21 cellular contexts compared by ENCODE assay signal in the genomic region with DNA sequence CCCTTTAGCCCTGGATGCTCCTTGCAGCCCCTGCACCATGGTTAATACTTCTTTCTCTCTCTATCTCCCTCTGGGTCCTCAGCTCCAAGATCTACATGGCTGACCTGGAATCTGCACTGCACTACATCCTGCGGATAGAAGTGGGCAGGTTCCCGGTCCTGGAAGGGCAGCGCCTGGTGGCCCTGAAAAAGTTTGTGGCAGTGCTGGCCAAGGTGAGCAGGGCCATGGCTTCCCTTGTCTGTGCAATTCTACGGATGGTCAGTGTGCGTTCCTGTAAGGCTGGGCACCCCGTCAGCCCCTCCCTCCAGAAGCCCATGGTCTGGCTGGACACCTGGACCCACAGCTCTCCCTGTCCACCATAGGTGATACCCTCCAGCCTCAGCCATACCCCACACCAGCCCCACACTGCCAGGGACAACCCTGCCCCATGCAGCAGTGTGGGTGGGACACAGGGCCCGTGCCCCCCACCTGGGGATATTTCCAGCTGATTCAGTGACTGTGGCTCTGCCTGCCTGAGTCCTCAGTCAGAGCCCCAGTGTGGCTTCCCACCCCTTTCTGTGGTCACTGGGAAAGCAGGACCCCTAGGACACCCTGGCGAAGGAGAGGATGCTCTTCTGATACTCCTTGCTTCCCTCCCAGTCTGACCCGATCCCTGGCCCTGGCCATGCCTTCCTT. TPM values are rescaled to one million over a fixed set of nuclear protein-coding genes. Genes with fewer than 3 reads are reported as not detected.
"Had no signal": no experiment of that assay in that cellular context is flagged by ENCODE, and none has a peak within 500 bp of the region (broad histone marks: within the 10 kb centered on the region; RNA-seq: fewer than 3 reads in every experiment).

No MANE protein-coding gene starts in this region.

- H3K4me3 Mint-ChIP-seq: endodermal cell, naive B cell, nephron had no signal

- H3K27me3 Mint-ChIP-seq: naive B cell had no signal

- H3K4me1 ChIP-seq: heart left ventricle, left lung, stomach, transverse colon had no signal

- H3K9me3 ChIP-seq: heart left ventricle, left lung, stomach, thoracic aorta, transverse colon had no signal

- H3K27ac Mint-ChIP-seq: endodermal cell, naive B cell, nephron had no signal

- H3K9me3 Mint-ChIP-seq: endodermal cell, naive B cell, nephron had no signal

- DNase-seq: effector CD4-positive, alpha-beta T cell; endodermal cell; foreskin melanocyte; heart left ventricle; islet precursor cell; left lung; naive B cell; stimulated activated CD4-positive, alpha-beta T cell treated with anti-CD3 and anti-CD28 coated beads, Interleukin-2, amount 100 ng/mL, for 24 hours; stimulated activated CD4-positive, alpha-beta T cell treated with anti-CD3 and anti-CD28 coated beads, Interleukin-4, amount 100 ng/mL, for 4 hours; stimulated activated naive CD4-positive, alpha-beta T cell; stomach; transverse colon had no signal

- H3K4me3 ChIP-seq: coronary artery, heart left ventricle, left lung, lung, stomach, thoracic aorta, transverse colon had no signal

- H3K27ac ChIP-seq: coronary artery, heart left ventricle, left lung, stomach, thoracic aorta, transverse colon had no signal

- H3K4me1 Mint-ChIP-seq: endodermal cell, nephron had no signal

- H3K27me3 ChIP-seq: heart left ventricle, left lung, stomach, transverse colon had no signal

RNA-seq across cellular contexts. Expression of a gene that starts 44.0 kb away (rescaled TPM):
- total RNA-seq: dermis microvascular lymphatic vessel endothelial cell, endodermal cell, glomerular endothelial cell, heart left ventricle, sciatic nerve, skeletal muscle tissue, thoracic aorta, ureter had no signal
- polyA plus RNA-seq: heart left ventricle had no signal
